In genomic region chr19:38388310-38389100, GRCh38 we compare ENCODE assay signal across 8 cellular contexts. TPM values are rescaled to one million over a fixed set of nuclear protein-coding genes. Genes with fewer than 3 reads are reported as not detected.
DNase-seq lines count a peak whose midpoint lies in the region; ATAC-seq and TF ChIP-seq lines count a peak whose summit lies in the region.

Gene SPRED3 (plus strand): TSS chr19:38388697. CDS start chr19:38390303, 1,606 bp downstream.

- H3K27me3 ChIP-seq in HUES48 (ENCODE audit: control insufficient read depth, insufficient read depth, low read length) (peaks cover 7% of the 10 kb centered on the region), neuron (ENCODE audit: insufficient read depth, low read length) (no peaks in the 10 kb centered on the region)

- peaks cover 16% of the 10 kb centered on the region for H3K36me3 ChIP-seq in HUES48 (ENCODE audit: control insufficient read depth, insufficient read depth, low read length)
- H3K36me3 ChIP-seq in neuron (ENCODE audit: insufficient read depth, low read length), result peaks cover 31% of the 10 kb centered on the region

- peaks cover 23% of the 10 kb centered on the region for H3K36me3 Mint-ChIP-seq in WTC11

- H3K4me1 ChIP-seq in HUES48 (ENCODE audit: control insufficient read depth, insufficient read depth, low read length) (peaks cover 15% of the 10 kb centered on the region), neuron (ENCODE audit: insufficient read depth, low read length) (peaks cover 2% of the 10 kb centered on the region)

- H3K9me3 ChIP-seq in HUES48 (ENCODE audit: control insufficient read depth, insufficient read depth, low read length), result no peaks in the 10 kb centered on the region
- H3K9me3 ChIP-seq in neuron (ENCODE audit: low read length), result no peaks in the 10 kb centered on the region

- peak within 1 kb of the TSS; percentile 77 for H3K9ac ChIP-seq in HUES48 (ENCODE audit: low read depth, low read length)

- H3K4me3 ChIP-seq in HUES48 (ENCODE audit: low read depth, low read length), result peak within 1 kb of the TSS; percentile 93
- peak within 1 kb of the TSS; percentile 85 for H3K4me3 ChIP-seq in fibroblast of villous mesenchyme (ENCODE audit: low read depth, low read length)
- H3K4me3 ChIP-seq in neuron (ENCODE audit: low read length), result peak within 1 kb of the TSS; percentile 65

- DNase-seq in D341Med (ENCODE audit: low spot score) (peak; percentile 81), WTC11 (ENCODE audit: low spot score) (peak; percentile 73), fibroblast of villous mesenchyme (ENCODE audit: low read depth) (peak; percentile 77), HT-29 (ENCODE audit: low spot score) (no peak), SIG-M5 treated with dmso at 0.1 percent for 504 hours (lab: John Stamatoyannopoulos, UW; ENCODE audit: unreplicated experiment) (no peak)

- no peak for TF ChIP-seq CTCF in WTC11 (IDR thresholded peaks at IDR 0.05)
- no peak for TF ChIP-seq CTCF in fibroblast of villous mesenchyme (IDR thresholded peaks at IDR 0.05; ENCODE audit: insufficient read depth, low read depth, low read length)

- H3K4me3 Mint-ChIP-seq in WTC11, result peak within 1 kb of the TSS; percentile 85

- peak; percentile 65; the same call in 1 of the 2 replicates for ATAC-seq in WTC11
- ATAC-seq in HG03025 (IDR thresholded peaks at IDR 0.05; ENCODE audit: low FRiP score, unreplicated experiment), result no peak

- H3K9me3 Mint-ChIP-seq in WTC11, result no peaks in the 10 kb centered on the region

- H2AFZ ChIP-seq in neuron (ENCODE audit: low read depth, low read length), result peak within 1 kb of the TSS; percentile 59

- H3K4me1 Mint-ChIP-seq in WTC11, result peaks cover 28% of the 10 kb centered on the region

- H3K27ac Mint-ChIP-seq in WTC11, result peak within 1 kb of the TSS; percentile 97

- peak within 1 kb of the TSS; percentile 91 for H3K27ac ChIP-seq in HUES48 (ENCODE audit: low read depth, low read length)

- POLR2A ChIA-PET in WTC11 (lab: Charles Lee), result interaction anchor here (0.8 to 2.3 kb wide), 14 partner anchors 14 to 482 kb away, joined by 3 to 27 read pairs (median 4); partner anchors contain the start of genes ACTN4, FAM98C, PSMD8 and SIPA1L3

- CTCF ChIA-PET in WTC11 (lab: Charles Lee), result interaction anchor here (0.7 to 5.4 kb wide), 24 partner anchors 14 to 486 kb away, joined by 3 to 110 read pairs (median 5); partner anchors contain the start of genes CATSPERG, FAM98C, KCNK6 and PPP1R14A

- peaks cover 3% of the 10 kb centered on the region; the same call in 1 of the 2 replicates for H3K27me3 Mint-ChIP-seq in WTC11 (ENCODE audit: low read depth)

TF ChIP-seq in WTC11, 78 proteins besides CTCF, POLR2A, EP300 and RAD21 (continues in another document):
- no peak for TF ChIP-seq SOX15 (CRISPR knock-in tag; IDR thresholded peaks at IDR 0.05)
- TF ChIP-seq ZNF396 (CRISPR knock-in tag; IDR thresholded peaks at IDR 0.05; ENCODE audit: borderline replicate concordance), result no peak
- TF ChIP-seq SMAD4 (CRISPR knock-in tag; IDR thresholded peaks at IDR 0.05), result no peak
- no peak for TF ChIP-seq ZMAT4 (CRISPR knock-in tag; IDR thresholded peaks at IDR 0.05)
- no peak for TF ChIP-seq ZNF423 (CRISPR knock-in tag; IDR thresholded peaks at IDR 0.05)
- TF ChIP-seq USF2 (CRISPR knock-in tag; IDR thresholded peaks at IDR 0.05), result no peak
- TF ChIP-seq ZNF425 (CRISPR knock-in tag; conservative IDR thresholded peaks at IDR 0.05), result no peak
- no peak for TF ChIP-seq E2F4 (CRISPR knock-in tag; IDR thresholded peaks at IDR 0.05; ENCODE audit: borderline replicate concordance, low read depth)
- TF ChIP-seq TCF7 (CRISPR knock-in tag; IDR thresholded peaks at IDR 0.05; ENCODE audit: low read depth), result no peak
- TF ChIP-seq TEAD4 (CRISPR knock-in tag; IDR thresholded peaks at IDR 0.05), result no peak
- TF ChIP-seq ZNF317 (CRISPR knock-in tag; IDR thresholded peaks at IDR 0.05; ENCODE audit: borderline replicate concordance, low read depth), result 0 out of 2 replicates have a peak, but pooled peaks have one; percentile 5
- no peak for TF ChIP-seq E2F5 (CRISPR knock-in tag; IDR thresholded peaks at IDR 0.05)
- TF ChIP-seq ESRRA (CRISPR knock-in tag; IDR thresholded peaks at IDR 0.05; ENCODE audit: borderline replicate concordance), result no peak
- TF ChIP-seq NFATC4 (CRISPR knock-in tag; IDR thresholded peaks at IDR 0.05), result no peak
- no peak for TF ChIP-seq ZBTB43 (CRISPR knock-in tag; IDR thresholded peaks at IDR 0.05)
- TF ChIP-seq ETV6 (CRISPR knock-in tag; IDR thresholded peaks at IDR 0.05), result no peak
- 0 out of 2 replicates have a peak, but pooled peaks have one; percentile 40 for TF ChIP-seq MYBL2 (CRISPR knock-in tag; IDR thresholded peaks at IDR 0.05)

RNA-seq across cellular contexts. Expression of gene SPRED3, which starts in this region (rescaled TPM):
- total RNA-seq in WTC11 (2021) (5.2 to 7.3 TPM (median 7.2 TPM) in 3 replicates), fibroblast of villous mesenchyme (3.9 TPM in 2 replicates)
- 0.13 and 3.2 TPM in 2 replicates for total RNA-seq in HT-29 (2014; rRNA removed; shearing (Covaris generic))

Comparison
In these comparisons a context has a peak if more than half of its experiments do, and no peak if none do; other contexts are left out.
1. DNase-seq: peak in D341Med (single experiment), WTC11 (single experiment) and fibroblast of villous mesenchyme (single experiment); none in HT-29 (single experiment) and SIG-M5 treated with dmso at 0.1 percent for 504 hours (single experiment).
2. Peak in every context shown above with its lines, with median percentiles within 50 percentile points of each other: H3K4me3 ChIP-seq.